3 cellular contexts compared by ENCODE assay signal in the genomic region with DNA sequence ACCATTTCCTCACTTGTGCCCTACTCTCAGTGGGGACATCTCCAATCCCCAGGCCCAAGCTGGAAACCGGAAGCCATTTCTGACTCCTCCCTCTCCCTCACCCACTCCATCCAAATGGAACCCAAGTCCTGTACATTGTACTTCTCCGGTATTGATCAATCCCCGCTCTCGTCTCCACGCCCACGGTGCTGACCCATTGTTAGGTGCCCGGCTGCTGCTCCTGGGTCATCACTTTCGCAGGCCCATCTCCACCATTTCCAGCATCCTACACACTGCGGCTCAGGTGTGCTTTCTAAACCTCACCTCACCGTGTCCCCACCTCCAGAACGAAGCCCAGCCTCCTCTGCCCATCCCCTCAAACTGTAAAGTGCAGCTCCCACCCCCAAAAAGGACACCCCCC. TPM values are rescaled to one million over a fixed set of nuclear protein-coding genes. Genes with fewer than 3 reads are reported as not detected.
"Had no signal": no experiment of that assay in that cellular context is flagged by ENCODE, and none has a peak within 500 bp of the region (broad histone marks: within the 10 kb centered on the region; RNA-seq: fewer than 3 reads in every experiment).

No MANE protein-coding gene starts in this region.

RNA-seq across cellular contexts. Expression of a gene that starts 19.0 kb away (rescaled TPM):
- total RNA-seq: NCI-H460, RPMI7951, SK-MEL-5 had no signal
